22 cellular contexts compared by ENCODE assay signal in genomic region chr15:81308260-81308659, GRCh38.
DNase-seq lines count a peak whose midpoint lies in the region; ATAC-seq and TF ChIP-seq lines count a peak whose summit lies in the region.
"Had no signal": no experiment of that assay in that cellular context is flagged by ENCODE, and none has a peak within 500 bp of the region (broad histone marks: within the 10 kb centered on the region; RNA-seq: fewer than 3 reads in every experiment).

No MANE protein-coding gene starts in this region.

- H2AFZ ChIP-seq in OCI-LY3 (ENCODE audit: low read depth, low read length): no peak overlapping the region

- no peak overlapping the region for H3K4me3 Mint-ChIP-seq in activated naive CD4-positive, alpha-beta T cell treated with anti-CD3 and anti-CD28 coated beads, Interleukin-2, amount 50 U/mL, for 24 hours
- no peak overlapping the region for H3K4me3 Mint-ChIP-seq in activated naive CD4-positive, alpha-beta T cell treated with anti-CD3 and anti-CD28 coated beads, Interleukin-2, amount 10 ng/mL, durations not matched to agents 7 days and 5 days
- H3K4me3 Mint-ChIP-seq in stimulated activated naive B cell treated with anti-CD40 and anti-IgM and Interleukin-4, amounts not matched to agents 10 μg/mL and 1 μg/mL and 100 μg/mL, for 72 hours: no peak overlapping the region
- H3K4me3 Mint-ChIP-seq: brain had no signal

- no peak for TF ChIP-seq CTCF in OCI-LY3 (IDR thresholded peaks at IDR 0.05; ENCODE audit: low read depth, low read length)

- peaks cover 43% of the 10 kb centered on the region for H3K36me3 Mint-ChIP-seq in activated naive CD4-positive, alpha-beta T cell treated with anti-CD3 and anti-CD28 coated beads, Interleukin-2, amount 50 U/mL, for 24 hours
- H3K36me3 Mint-ChIP-seq in activated naive CD4-positive, alpha-beta T cell treated with anti-CD3 and anti-CD28 coated beads, Interleukin-2, amount 10 ng/mL, durations not matched to agents 7 days and 5 days: peaks cover 93% of the 10 kb centered on the region
- H3K36me3 Mint-ChIP-seq in stimulated activated naive B cell treated with anti-CD40 and anti-IgM and Interleukin-4, amounts not matched to agents 10 μg/mL and 1 μg/mL and 100 μg/mL, for 72 hours: peaks cover 66 to 91% of the 10 kb centered on the region in 2 donors

- H3K9ac ChIP-seq in OCI-LY3 (ENCODE audit: low read length): no peak overlapping the region
- H3K9ac ChIP-seq: BLaER1 treated with 17β-estradiol and CSF1 and Interleukin-3, amounts not matched to agents 10 nM and 100 nM had no signal

- peak overlapping the region; percentile 65 for H3K27ac Mint-ChIP-seq in activated naive CD4-positive, alpha-beta T cell treated with anti-CD3 and anti-CD28 coated beads, Interleukin-2, amount 50 U/mL, for 24 hours
- H3K27ac Mint-ChIP-seq in activated naive CD4-positive, alpha-beta T cell treated with anti-CD3 and anti-CD28 coated beads, Interleukin-2, amount 10 ng/mL, durations not matched to agents 7 days and 5 days: no peak overlapping the region
- peak overlapping the region; percentile 56 for H3K27ac Mint-ChIP-seq in stimulated activated naive B cell treated with anti-CD40 and anti-IgM and Interleukin-4, amounts not matched to agents 10 μg/mL and 1 μg/mL and 100 μg/mL, for 72 hours
- H3K27ac Mint-ChIP-seq: brain had no signal

- peaks cover 88% of the 10 kb centered on the region for H3K4me1 Mint-ChIP-seq in activated naive CD4-positive, alpha-beta T cell treated with anti-CD3 and anti-CD28 coated beads, Interleukin-2, amount 50 U/mL, for 24 hours
- peaks cover 83% of the 10 kb centered on the region for H3K4me1 Mint-ChIP-seq in activated naive CD4-positive, alpha-beta T cell treated with anti-CD3 and anti-CD28 coated beads, Interleukin-2, amount 10 ng/mL, durations not matched to agents 7 days and 5 days
- peaks cover 51 to 82% of the 10 kb centered on the region in 2 donors for H3K4me1 Mint-ChIP-seq in stimulated activated naive B cell treated with anti-CD40 and anti-IgM and Interleukin-4, amounts not matched to agents 10 μg/mL and 1 μg/mL and 100 μg/mL, for 72 hours

- DNase-seq in activated naive CD4-positive, alpha-beta T cell treated with anti-CD3 and anti-CD28 coated beads, Interleukin-2, amount 10 ng/mL, durations not matched to agents 7 days and 5 days: no peak
- DNase-seq in fibroblast of gingiva (ENCODE audit: low read depth) (peak; percentile 57), medulla oblongata (ENCODE audit: extremely low spot score) (no peak), DMS79 (lab: John Stamatoyannopoulos, UW) (no peak)
- DNase-seq in stimulated activated naive B cell treated with anti-CD40 and anti-IgM and Interleukin-4, amounts not matched to agents 10 μg/mL and 1 μg/mL and 100 μg/mL, for 72 hours: no peak
- DNase-seq: activated T-cell treated with anti-CD3 and anti-CD28 coated beads, Interleukin-2, amount 50 U/mL, for 48 hours; effector memory CD4-positive, alpha-beta T cell; MM.1S; NCI-H526; ovary; stimulated activated CD4-positive, alpha-beta T cell treated with anti-CD3 and anti-CD28 coated beads, Interleukin-12 subunit alpha, Interleukin-12 subunit beta, amount 100 ng/mL, for 4 hours; upper lobe of left lung had no signal

- no peaks in the 10 kb centered on the region for H3K9me3 ChIP-seq in OCI-LY3 (ENCODE audit: insufficient read depth, low read length)
- H3K9me3 ChIP-seq: BLaER1 treated with 17β-estradiol and CSF1 and Interleukin-3, amounts not matched to agents 10 nM and 100 nM; esophagus muscularis mucosa; ovary; upper lobe of left lung had no signal

- CTCF ChIA-PET in activated naive CD4-positive, alpha-beta T cell treated with anti-CD3 and anti-CD28 coated beads, Interleukin-2, amount 10 ng/mL, durations not matched to agents 7 days and 5 days (lab: Charles Lee): interaction anchor here (1.1 to 2.4 kb wide), 6 partner anchors 9 to 42 kb away, joined by 3 to 17 read pairs (median 6); partner anchors contain the start of gene STARD5

- H3K27me3 Mint-ChIP-seq in activated naive CD4-positive, alpha-beta T cell treated with anti-CD3 and anti-CD28 coated beads, Interleukin-2, amount 50 U/mL, for 24 hours: no peaks in the 10 kb centered on the region
- no peaks in the 10 kb centered on the region for H3K27me3 Mint-ChIP-seq in activated naive CD4-positive, alpha-beta T cell treated with anti-CD3 and anti-CD28 coated beads, Interleukin-2, amount 10 ng/mL, durations not matched to agents 7 days and 5 days
- no peaks in the 10 kb centered on the region for H3K27me3 Mint-ChIP-seq in stimulated activated naive B cell treated with anti-CD40 and anti-IgM and Interleukin-4, amounts not matched to agents 10 μg/mL and 1 μg/mL and 100 μg/mL, for 72 hours
- H3K27me3 Mint-ChIP-seq: IgD-negative memory B cell had no signal

- H3K36me3 ChIP-seq in OCI-LY3 (replicated peaks; ENCODE audit: low read depth, low read length): peaks cover 93% of the 10 kb centered on the region
- H3K36me3 ChIP-seq: ovary had no signal

- no peak overlapping the region for H3K4me3 ChIP-seq in OCI-LY3 (ENCODE audit: low read length)
- H3K4me3 ChIP-seq: BLaER1 treated with 17β-estradiol and CSF1 and Interleukin-3, amounts not matched to agents 10 nM and 100 nM; esophagus muscularis mucosa; lung; ovary; upper lobe of left lung had no signal

- H3K9me3 Mint-ChIP-seq in activated naive CD4-positive, alpha-beta T cell treated with anti-CD3 and anti-CD28 coated beads, Interleukin-2, amount 50 U/mL, for 24 hours: no peaks in the 10 kb centered on the region
- no peaks in the 10 kb centered on the region for H3K9me3 Mint-ChIP-seq in activated naive CD4-positive, alpha-beta T cell treated with anti-CD3 and anti-CD28 coated beads, Interleukin-2, amount 10 ng/mL, durations not matched to agents 7 days and 5 days
- peaks cover 0 to 3% of the 10 kb centered on the region in 2 donors for H3K9me3 Mint-ChIP-seq in stimulated activated naive B cell treated with anti-CD40 and anti-IgM and Interleukin-4, amounts not matched to agents 10 μg/mL and 1 μg/mL and 100 μg/mL, for 72 hours
- H3K9me3 Mint-ChIP-seq: brain, IgD-negative memory B cell had no signal

- peaks cover 100% of the 10 kb centered on the region for H3K4me1 ChIP-seq in OCI-LY3 (ENCODE audit: low read length)

- H4K20me1 ChIP-seq in OCI-LY3 (ENCODE audit: insufficient read depth, low read length): peaks cover 65% of the 10 kb centered on the region

- H3K27me3 ChIP-seq in OCI-LY3 (ENCODE audit: low read depth, low read length): no peaks in the 10 kb centered on the region
- H3K27me3 ChIP-seq: BLaER1 treated with 17β-estradiol and CSF1 and Interleukin-3, amounts not matched to agents 10 nM and 100 nM; esophagus muscularis mucosa; ovary; upper lobe of left lung had no signal

- no peak overlapping the region for H3K4me2 ChIP-seq in OCI-LY3 (ENCODE audit: low read length)
- H3K4me2 ChIP-seq: BLaER1 treated with 17β-estradiol and CSF1 and Interleukin-3, amounts not matched to agents 10 nM and 100 nM had no signal

- ATAC-seq in stimulated activated naive B cell treated with anti-CD40 and anti-IgM and Interleukin-4, amounts not matched to agents 10 μg/mL and 1 μg/mL and 100 μg/mL, for 72 hours (replicated peaks): no peak
- no peak for ATAC-seq in HG03521 (IDR thresholded peaks at IDR 0.05; ENCODE audit: unreplicated experiment)
- ATAC-seq: SK-N-SH treated with all-trans-retinoic acid at 6 μM for 48 hours had no signal

- H3K27ac ChIP-seq in OCI-LY3 (ENCODE audit: low read length): peak overlapping the region; percentile 98
- H3K27ac ChIP-seq: BLaER1 treated with 17β-estradiol and CSF1 and Interleukin-3, amounts not matched to agents 10 nM and 100 nM; esophagus muscularis mucosa; ovary; RWPE1; upper lobe of left lung had no signal

- H3K79me2 ChIP-seq in OCI-LY3 (ENCODE audit: low read length): peaks cover 71% of the 10 kb centered on the region
